ENCODE assay signal across 20 cellular contexts in genomic region chr13:96898212-96898611, GRCh38.
DNase-seq lines count a peak whose midpoint lies in the region; ATAC-seq and TF ChIP-seq lines count a peak whose summit lies in the region.
"Had no signal": no experiment of that assay in that cellular context is flagged by ENCODE, and none has a peak within 500 bp of the region (broad histone marks: within the 10 kb centered on the region; RNA-seq: fewer than 3 reads in every experiment).

No MANE protein-coding gene starts in this region.

- no peaks in the 10 kb centered on the region for H3K79me2 ChIP-seq in mammary epithelial cell (ENCODE audit: insufficient read depth, low read length)

- DNase-seq in HFFc6 (peak; percentile 27), mammary epithelial cell (peak; percentile 2), hepatic stellate cell (ENCODE audit: low spot score) (peak; percentile 4), stromal cell of bone marrow (ENCODE audit: low read depth) (peak; percentile 19), aorta (no peak)
- no peak for DNase-seq in activated naive CD4-positive, alpha-beta T cell treated with anti-CD3 and anti-CD28 coated beads, Interleukin-2, amount 50 U/mL, for 72 hours (ENCODE audit: low spot score in 2 of 2)
- DNase-seq in CD4-positive, alpha-beta T cell, result no peak
- DNase-seq: activated T-cell treated with anti-CD3 and anti-CD28 coated beads, Interleukin-2, amount 50 U/mL, for 72 hours; heart left ventricle; IMR-90; NCI-H2029; NCI-H510A treated with DMSO at 0.1 percent for 48 hours; right lobe of liver; SIG-M5; stimulated activated CD4-positive, alpha-beta T cell treated with anti-CD3 and anti-CD28 coated beads, Interleukin-2, amount 100 ng/mL, for 48 hours had no signal

- no peaks in the 10 kb centered on the region for H3K4me1 Mint-ChIP-seq in HFFc6 (ENCODE audit: low read depth)
- H3K4me1 Mint-ChIP-seq in CD4-positive, alpha-beta T cell (ENCODE audit: low read depth), result no peaks in the 10 kb centered on the region
- H3K4me1 Mint-ChIP-seq: B cell had no signal

- H3K36me3 Mint-ChIP-seq in HFFc6 (ENCODE audit: low read depth), result no peaks in the 10 kb centered on the region
- H3K36me3 Mint-ChIP-seq in activated naive CD4-positive, alpha-beta T cell treated with anti-CD3 and anti-CD28 coated beads, Interleukin-2, amount 50 U/mL, for 72 hours, result no peaks in the 10 kb centered on the region
- H3K36me3 Mint-ChIP-seq in CD4-positive, alpha-beta T cell (ENCODE audit: low read depth), result no peaks in the 10 kb centered on the region
- H3K36me3 Mint-ChIP-seq: activated naive CD8-positive, alpha-beta T cell had no signal

- H3K9me3 ChIP-seq in mammary epithelial cell (replicated peaks; ENCODE audit: insufficient read depth, low read length), result no peaks in the 10 kb centered on the region
- H3K9me3 ChIP-seq in aorta (ENCODE audit: control insufficient read depth, low read length), result no peaks in the 10 kb centered on the region
- H3K9me3 ChIP-seq in CD4-positive, alpha-beta T cell (ENCODE audit: control insufficient read depth, low read length), result peaks cover 5% of the 10 kb centered on the region
- H3K9me3 ChIP-seq: neutrophil, right lobe of liver, suprapubic skin had no signal

- POLR2A ChIA-PET in CD4-positive, alpha-beta T cell (lab: Charles Lee), result no interaction called here

- no TSS peak for BruUV-seq in mammary epithelial cell (replicated peaks; lab: Mats Ljungman, UMichigan)

- no peak overlapping the region for H2AFZ ChIP-seq in mammary epithelial cell (ENCODE audit: low read depth, low read length)

- H3K9me3 Mint-ChIP-seq in HFFc6, result peaks cover 22% of the 10 kb centered on the region
- peaks cover 4 to 10% of the 10 kb centered on the region in 2 donors for H3K9me3 Mint-ChIP-seq in activated naive CD4-positive, alpha-beta T cell treated with anti-CD3 and anti-CD28 coated beads, Interleukin-2, amount 50 U/mL, for 72 hours
- no peaks in the 10 kb centered on the region for H3K9me3 Mint-ChIP-seq in CD4-positive, alpha-beta T cell

- no peaks in the 10 kb centered on the region for H3K27me3 ChIP-seq in mammary epithelial cell (ENCODE audit: insufficient read depth, low read length)
- H3K27me3 ChIP-seq in aorta (ENCODE audit: control insufficient read depth in 1 of 2, insufficient read depth in 2 of 2, low read length in 1 of 2), result no peaks in the 10 kb centered on the region
- H3K27me3 ChIP-seq in CD4-positive, alpha-beta T cell (ENCODE audit: control insufficient read depth, insufficient read depth, low read length), result no peaks in the 10 kb centered on the region
- H3K27me3 ChIP-seq: neutrophil, right lobe of liver, suprapubic skin had no signal

- CTCF ChIA-PET in mammary epithelial cell (lab: Charles Lee; ENCODE audit: low non-redundant PET), result no interaction called here
- CTCF ChIA-PET in CD4-positive, alpha-beta T cell (lab: Charles Lee), result no interaction called here

- H4K20me1 ChIP-seq in mammary epithelial cell (ENCODE audit: insufficient read depth, low read length), result no peaks in the 10 kb centered on the region

- intact Hi-C loops in mammary epithelial cell (cut with micrococcal nuclease) (no loop called here), aorta (cut with DNase I) (no loop called here)
- intact Hi-C loops in CD4-positive, alpha-beta T cell (cut with DNase I, micrococcal nuclease), result no loop called here

- H3K27me3 Mint-ChIP-seq in HFFc6 (ENCODE audit: insufficient read depth), result peaks cover 2% of the 10 kb centered on the region; the same call in 1 of the 2 replicates
- peaks cover 5% of the 10 kb centered on the region for H3K27me3 Mint-ChIP-seq in CD4-positive, alpha-beta T cell
- H3K27me3 Mint-ChIP-seq: B cell had no signal

- H3K27ac Mint-ChIP-seq in HFFc6, result no peak overlapping the region
- no peak overlapping the region for H3K27ac Mint-ChIP-seq in activated naive CD4-positive, alpha-beta T cell treated with anti-CD3 and anti-CD28 coated beads, Interleukin-2, amount 50 U/mL, for 72 hours
- H3K27ac Mint-ChIP-seq in CD4-positive, alpha-beta T cell, result no peak overlapping the region
- H3K27ac Mint-ChIP-seq: activated naive CD8-positive, alpha-beta T cell; activated T-cell treated with anti-CD3 and anti-CD28 coated beads, Interleukin-2, amount 50 U/mL, for 72 hours; B cell had no signal

- H3K27ac ChIP-seq in mammary epithelial cell (ENCODE audit: insufficient read depth, low read depth, low read length), result no peak overlapping the region
- no peak overlapping the region for H3K27ac ChIP-seq in aorta (ENCODE audit: low read depth in 1 of 2, low read length in 2 of 2)
- no peak overlapping the region for H3K27ac ChIP-seq in CD4-positive, alpha-beta T cell (ENCODE audit: low read depth, low read length)
- H3K27ac ChIP-seq: heart left ventricle, neutrophil, right lobe of liver, suprapubic skin had no signal

- H3K4me3 ChIP-seq in mammary epithelial cell (replicated peaks in 1 of 3; ENCODE audit: insufficient read depth in 1 of 3, low read depth in 2 of 3, low read length in 3 of 3), result no peak overlapping the region
- no peak overlapping the region for H3K4me3 ChIP-seq in aorta (ENCODE audit: low read length in 2 of 2)
- H3K4me3 ChIP-seq: heart left ventricle, right lobe of liver, suprapubic skin had no signal

- no peak overlapping the region for H3K4me2 ChIP-seq in mammary epithelial cell (ENCODE audit: insufficient read depth, low read depth, low read length)

- H3K36me3 ChIP-seq in mammary epithelial cell (ENCODE audit: insufficient read depth, low read length) (no peaks in the 10 kb centered on the region), aorta (ENCODE audit: control insufficient read depth in 1 of 2, insufficient read depth in 2 of 2, low read length in 1 of 2) (no peaks in the 10 kb centered on the region)
- H3K36me3 ChIP-seq: heart left ventricle, neutrophil, right lobe of liver, suprapubic skin had no signal

- ATAC-seq in aorta (ENCODE audit: low FRiP score) (no peak), GM21423 (IDR thresholded peaks at IDR 0.05; ENCODE audit: unreplicated experiment) (no peak)
- ATAC-seq in activated naive CD4-positive, alpha-beta T cell treated with anti-CD3 and anti-CD28 coated beads, Interleukin-2, amount 50 U/mL, for 72 hours, result no peak
- ATAC-seq in CD4-positive, alpha-beta T cell (ENCODE audit: poor library complexity), result no peak
- ATAC-seq: activated T-cell treated with anti-CD3 and anti-CD28 coated beads, Interleukin-2, amount 50 U/mL, for 72 hours; heart left ventricle; right lobe of liver had no signal

- in situ Hi-C loops in mammary epithelial cell (cut with MboI; ENCODE audit: low sequenced_read_pairs in 2 of 2), result no loop called here

- H3K4me1 ChIP-seq in mammary epithelial cell (ENCODE audit: insufficient read depth, low read length), result no peaks in the 10 kb centered on the region
- H3K4me1 ChIP-seq in aorta (ENCODE audit: control insufficient read depth in 1 of 2, insufficient read depth in 2 of 2, low read length in 2 of 2), result no peaks in the 10 kb centered on the region
- H3K4me1 ChIP-seq: right lobe of liver, suprapubic skin had no signal

- no peak for TF ChIP-seq CTCF in HFFc6 (IDR thresholded peaks at IDR 0.05)
- no peak for TF ChIP-seq CTCF in mammary epithelial cell (conservative IDR thresholded peaks at IDR 0.05 in 1 of 2, IDR thresholded peaks at IDR 0.05 in 1 of 2; ENCODE audit: extremely low read depth in 1 of 2, insufficient read depth in 1 of 2, low read depth in 1 of 2, low read length in 2 of 2)
- no peak for TF ChIP-seq CTCF in CD4-positive, alpha-beta T cell (IDR thresholded peaks at IDR 0.05)

- dilution Hi-C loops in mammary epithelial cell (cut with HindIII; ENCODE audit: low sequenced_read_pairs), result no loop called here

- no peak overlapping the region for H3K4me3 Mint-ChIP-seq in HFFc6
- no peak overlapping the region for H3K4me3 Mint-ChIP-seq in CD4-positive, alpha-beta T cell
- H3K4me3 Mint-ChIP-seq: activated naive CD8-positive, alpha-beta T cell; activated T-cell treated with anti-CD3 and anti-CD28 coated beads, Interleukin-2, amount 50 U/mL, for 72 hours; B cell had no signal

- H3K9ac ChIP-seq in mammary epithelial cell (ENCODE audit: insufficient read depth, low read length), result no peak overlapping the region

Comparison
In these comparisons a context has a peak if more than half of its experiments do, and no peak if none do; other contexts are left out.
1. DNase-seq: peak in HFFc6 (single experiment), mammary epithelial cell (single experiment), hepatic stellate cell (single experiment) and stromal cell of bone marrow (single experiment); none in aorta (0 of 2), activated naive CD4-positive, alpha-beta T cell treated with anti-CD3 and anti-CD28 coated beads, Interleukin-2, amount 50 U/mL, for 72 hours (0 of 2) and CD4-positive, alpha-beta T cell (0 of 10).